ENCODE assay signal across 20 cellular contexts in genomic region chr2:129585760-129586159, GRCh38.
"Had no signal": no experiment of that assay in that cellular context is flagged by ENCODE, and none has a peak within 500 bp of the region (broad histone marks: within the 10 kb centered on the region; RNA-seq: fewer than 3 reads in every experiment).

No MANE protein-coding gene starts in this region.

- H3K4me1 ChIP-seq: esophagus muscularis mucosa, gastrocnemius medialis, heart right ventricle, psoas muscle, right lobe of liver, suprapubic skin, thyroid gland had no signal

- H3K27ac ChIP-seq: epithelial cell of prostate, esophagus muscularis mucosa, gastrocnemius medialis, heart right ventricle, neutrophil, psoas muscle, right lobe of liver, suprapubic skin, thyroid gland had no signal

- H3K36me3 Mint-ChIP-seq: stimulated activated effector memory CD8-positive, alpha-beta T cell treated with anti-CD3 and anti-CD28 coated beads, Interleukin-12 subunit alpha, Interleukin-12 subunit beta, amount 100 ng/mL, for 72 hours; type B pancreatic cell had no signal

- ATAC-seq: effector memory CD8-positive, alpha-beta T cell; gastrocnemius medialis; heart right ventricle; naive thymus-derived CD4-positive, alpha-beta T cell; psoas muscle; right lobe of liver; stimulated activated effector memory CD8-positive, alpha-beta T cell treated with anti-CD3 and anti-CD28 coated beads, Interleukin-12 subunit alpha, Interleukin-12 subunit beta, amount 100 ng/mL, for 72 hours; stimulated activated naive CD8-positive, alpha-beta T cell treated with anti-CD3 and anti-CD28 coated beads, Interleukin-15, Interleukin-2, amounts not matched to agents 100 U/mL and 50 U/mL, for 24 hours had no signal

- H3K4me3 Mint-ChIP-seq: effector memory CD8-positive, alpha-beta T cell; naive thymus-derived CD4-positive, alpha-beta T cell; stimulated activated effector memory CD8-positive, alpha-beta T cell treated with anti-CD3 and anti-CD28 coated beads, Interleukin-12 subunit alpha, Interleukin-12 subunit beta, amount 100 ng/mL, for 72 hours; type B pancreatic cell had no signal

- H3K36me3 ChIP-seq: esophagus muscularis mucosa, gastrocnemius medialis, heart right ventricle, neutrophil, right lobe of liver, suprapubic skin, thyroid gland had no signal

- H3K27me3 ChIP-seq: gastrocnemius medialis, neutrophil, right lobe of liver, thyroid gland had no signal

- H3K9me3 ChIP-seq: gastrocnemius medialis, neutrophil, right lobe of liver, suprapubic skin, thyroid gland had no signal

- H3K27ac Mint-ChIP-seq: effector memory CD8-positive, alpha-beta T cell; naive thymus-derived CD4-positive, alpha-beta T cell; stimulated activated effector memory CD8-positive, alpha-beta T cell treated with anti-CD3 and anti-CD28 coated beads, Interleukin-12 subunit alpha, Interleukin-12 subunit beta, amount 100 ng/mL, for 72 hours; type B pancreatic cell had no signal

- H3K4me1 Mint-ChIP-seq: naive thymus-derived CD4-positive, alpha-beta T cell; stimulated activated effector memory CD8-positive, alpha-beta T cell treated with anti-CD3 and anti-CD28 coated beads, Interleukin-12 subunit alpha, Interleukin-12 subunit beta, amount 100 ng/mL, for 72 hours had no signal

- H3K4me3 ChIP-seq: esophagus muscularis mucosa, gastrocnemius medialis, heart right ventricle, psoas muscle, right lobe of liver, suprapubic skin, thyroid gland had no signal

- DNase-seq: effector memory CD8-positive, alpha-beta T cell; gastrocnemius medialis; heart right ventricle; hypothalamus; kidney glomerular epithelial cell; mammary epithelial cell; naive thymus-derived CD4-positive, alpha-beta T cell; psoas muscle; retina; right lobe of liver; stimulated activated CD4-positive, alpha-beta T cell treated with anti-CD3 and anti-CD28 coated beads, Interleukin-4, amount 100 ng/mL, for 1 hour; stimulated activated CD8-positive, alpha-beta memory T cell treated with anti-CD3 and anti-CD28 coated beads, Interleukin-4, amount 100 ng/mL, for 48 hours; stimulated activated naive CD8-positive, alpha-beta T cell treated with anti-CD3 and anti-CD28 coated beads, Interleukin-15, Interleukin-2, amounts not matched to agents 100 U/mL and 50 U/mL, for 24 hours; thyroid gland had no signal
